Comparison of ENCODE assay signal across 2 cellular contexts in the genomic region with DNA sequence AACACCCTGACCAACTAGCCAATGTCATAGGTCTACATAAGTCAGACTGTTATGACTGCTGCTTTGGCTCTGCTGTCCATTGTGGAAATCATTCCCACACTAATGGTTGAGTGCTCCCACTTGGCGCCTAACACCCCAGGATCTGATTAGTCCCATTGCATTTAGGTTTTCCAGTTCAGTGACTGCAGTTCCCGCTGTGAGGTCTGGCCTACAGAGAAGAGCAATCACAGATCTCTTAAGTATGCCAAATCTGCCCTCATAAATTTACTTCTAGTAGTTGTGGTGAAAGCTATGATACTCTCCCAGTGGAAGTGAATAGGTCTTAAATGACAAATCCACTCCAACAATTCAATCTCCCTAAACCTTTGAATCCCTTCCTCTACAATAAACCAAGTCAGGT.
TF ChIP-seq lines count a peak whose summit lies in the region.

No MANE protein-coding gene starts in this region.

TF ChIP-seq in HEK293T, 16 proteins besides CTCF, POLR2A, EP300 and RAD21 (continued from another document):
- TF ChIP-seq, protein P1, sequence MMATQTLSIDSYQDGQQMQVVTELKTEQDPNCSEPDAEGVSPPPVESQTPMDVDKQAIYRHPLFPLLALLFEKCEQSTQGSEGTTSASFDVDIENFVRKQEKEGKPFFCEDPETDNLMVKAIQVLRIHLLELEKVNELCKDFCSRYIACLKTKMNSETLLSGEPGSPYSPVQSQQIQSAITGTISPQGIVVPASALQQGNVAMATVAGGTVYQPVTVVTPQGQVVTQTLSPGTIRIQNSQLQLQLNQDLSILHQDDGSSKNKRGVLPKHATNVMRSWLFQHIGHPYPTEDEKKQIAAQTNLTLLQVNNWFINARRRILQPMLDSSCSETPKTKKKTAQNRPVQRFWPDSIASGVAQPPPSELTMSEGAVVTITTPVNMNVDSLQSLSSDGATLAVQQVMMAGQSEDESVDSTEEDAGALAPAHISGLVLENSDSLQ (IDR thresholded peaks at IDR 0.05): 0 out of 2 replicates have a peak, but pooled peaks have one; percentile 46

TF ChIP-seq in SK-N-SH, 30 proteins besides CTCF, POLR2A, EP300 and RAD21 (continued from another document):
- TF ChIP-seq, protein P2, sequence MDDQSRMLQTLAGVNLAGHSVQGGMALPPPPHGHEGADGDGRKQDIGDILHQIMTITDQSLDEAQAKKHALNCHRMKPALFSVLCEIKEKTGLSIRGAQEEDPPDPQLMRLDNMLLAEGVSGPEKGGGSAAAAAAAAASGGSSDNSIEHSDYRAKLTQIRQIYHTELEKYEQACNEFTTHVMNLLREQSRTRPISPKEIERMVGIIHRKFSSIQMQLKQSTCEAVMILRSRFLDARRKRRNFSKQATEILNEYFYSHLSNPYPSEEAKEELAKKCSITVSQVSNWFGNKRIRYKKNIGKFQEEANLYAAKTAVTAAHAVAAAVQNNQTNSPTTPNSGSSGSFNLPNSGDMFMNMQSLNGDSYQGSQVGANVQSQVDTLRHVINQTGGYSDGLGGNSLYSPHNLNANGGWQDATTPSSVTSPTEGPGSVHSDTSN (IDR thresholded peaks at IDR 0.05): no peak
- TF ChIP-seq NRF1 (IDR thresholded peaks at IDR 0.05; ENCODE audit: low read depth, low read length) (no peak), JUND (IDR thresholded peaks at IDR 0.05) (no peak), MEF2A (IDR thresholded peaks at IDR 0.05; ENCODE audit: borderline replicate concordance, low read depth) (no peak), FOSL2 (IDR thresholded peaks at IDR 0.05; ENCODE audit: borderline replicate concordance, low read depth) (no peak), GABPA (IDR thresholded peaks at IDR 0.05; ENCODE audit: low read depth) (no peak), POLR2AphosphoS5 (IDR thresholded peaks at IDR 0.05; ENCODE audit: low read depth, low read length) (no peak), ELF1 (IDR thresholded peaks at IDR 0.05) (no peak), NFIC (IDR thresholded peaks at IDR 0.05; ENCODE audit: borderline replicate concordance) (no peak), FOXM1 (IDR thresholded peaks at IDR 0.05; ENCODE audit: low read depth) (no peak), RFX5 (IDR thresholded peaks at IDR 0.05; ENCODE audit: low read length) (no peak)
- TF ChIP-seq, protein P3, sequence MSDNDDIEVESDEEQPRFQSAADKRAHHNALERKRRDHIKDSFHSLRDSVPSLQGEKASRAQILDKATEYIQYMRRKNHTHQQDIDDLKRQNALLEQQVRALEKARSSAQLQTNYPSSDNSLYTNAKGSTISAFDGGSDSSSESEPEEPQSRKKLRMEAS (IDR thresholded peaks at IDR 0.05; ENCODE audit: low read depth): no peak
- TF ChIP-seq, protein P4, sequence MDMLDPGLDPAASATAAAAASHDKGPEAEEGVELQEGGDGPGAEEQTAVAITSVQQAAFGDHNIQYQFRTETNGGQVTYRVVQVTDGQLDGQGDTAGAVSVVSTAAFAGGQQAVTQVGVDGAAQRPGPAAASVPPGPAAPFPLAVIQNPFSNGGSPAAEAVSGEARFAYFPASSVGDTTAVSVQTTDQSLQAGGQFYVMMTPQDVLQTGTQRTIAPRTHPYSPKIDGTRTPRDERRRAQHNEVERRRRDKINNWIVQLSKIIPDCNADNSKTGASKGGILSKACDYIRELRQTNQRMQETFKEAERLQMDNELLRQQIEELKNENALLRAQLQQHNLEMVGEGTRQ (IDR thresholded peaks at IDR 0.05; ENCODE audit: borderline replicate concordance, low read depth, low read length): no peak
- TF ChIP-seq, protein P5, sequence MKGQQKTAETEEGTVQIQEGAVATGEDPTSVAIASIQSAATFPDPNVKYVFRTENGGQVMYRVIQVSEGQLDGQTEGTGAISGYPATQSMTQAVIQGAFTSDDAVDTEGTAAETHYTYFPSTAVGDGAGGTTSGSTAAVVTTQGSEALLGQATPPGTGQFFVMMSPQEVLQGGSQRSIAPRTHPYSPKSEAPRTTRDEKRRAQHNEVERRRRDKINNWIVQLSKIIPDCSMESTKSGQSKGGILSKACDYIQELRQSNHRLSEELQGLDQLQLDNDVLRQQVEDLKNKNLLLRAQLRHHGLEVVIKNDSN (IDR thresholded peaks at IDR 0.05; ENCODE audit: borderline replicate concordance, low read depth): no peak
